39 cellular contexts compared by ENCODE assay signal in the genomic region with DNA sequence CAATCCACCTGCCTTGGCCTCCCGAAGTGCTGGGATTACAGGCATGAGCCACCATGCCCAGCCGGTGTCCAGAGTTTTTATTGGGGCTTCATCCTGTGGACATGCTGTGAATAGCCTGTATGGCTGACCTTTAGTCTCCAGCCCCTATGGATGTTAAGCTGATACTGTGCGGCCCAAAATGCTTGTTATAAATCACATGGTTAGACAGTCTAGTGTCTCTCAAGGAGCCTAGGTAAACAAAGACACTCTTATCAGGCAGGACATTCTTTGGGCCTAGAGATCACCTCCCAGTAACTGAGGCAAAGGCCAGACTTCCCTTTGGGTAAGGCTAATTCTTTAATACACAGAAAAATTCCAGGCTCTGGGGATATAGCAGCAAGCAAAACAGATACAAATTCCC. TPM values are rescaled to one million over a fixed set of nuclear protein-coding genes. Genes with fewer than 3 reads are reported as not detected.
"Had no signal": no experiment of that assay in that cellular context is flagged by ENCODE, and none has a peak within 500 bp of the region (broad histone marks: within the 10 kb centered on the region; RNA-seq: fewer than 3 reads in every experiment).

No MANE protein-coding gene starts in this region.

- H3K27ac ChIP-seq: adrenal gland, ascending aorta, body of pancreas, brain microvascular endothelial cell, breast epithelium, cardiac muscle cell had no signal

- ATAC-seq: activated naive CD8-positive, alpha-beta T cell treated with anti-CD3 and anti-CD28 coated beads, Interleukin-2, amount 50 U/mL, for 24 hours; activated T-cell treated with anti-CD3 and anti-CD28 coated beads, Interleukin-2, amount 50 U/mL, for 4 hours; activated T-cell treated with anti-CD3 and anti-CD28 coated beads, Interleukin-2, amount 50 U/mL, for 72 hours; activated T-helper 17 cell treated with anti-CD3 and anti-CD28 coated beads, Interleukin-2, amount 50 U/mL, for 72 hours; body of pancreas had no signal

- H3K9me3 ChIP-seq: adrenal gland, ascending aorta, body of pancreas, breast epithelium had no signal

- H3K36me3 ChIP-seq: adrenal gland, ascending aorta, brain microvascular endothelial cell, breast epithelium, cardiac muscle cell had no signal

- H3K9me3 Mint-ChIP-seq: activated naive CD4-positive, alpha-beta T cell treated with anti-CD3 and anti-CD28 coated beads for 36 hours; activated naive CD4-positive, alpha-beta T cell treated with anti-CD3 and anti-CD28 coated beads, Interleukin-2, amount 10 ng/mL, durations not matched to agents 7 days and 5 days; activated naive CD8-positive, alpha-beta T cell treated with anti-CD3 and anti-CD28 coated beads for 36 hours; activated naive CD8-positive, alpha-beta T cell treated with anti-CD3 and anti-CD28 coated beads, Interleukin-2, amount 10 ng/mL, durations not matched to agents 7 days and 5 days; activated naive CD8-positive, alpha-beta T cell treated with anti-CD3 and anti-CD28 coated beads, Interleukin-2, amount 50 U/mL, for 24 hours; activated T-cell treated with anti-CD3 and anti-CD28 coated beads, Interleukin-2, amount 50 U/mL, for 24 hours; activated T-cell treated with anti-CD3 and anti-CD28 coated beads, Interleukin-2, amount 50 U/mL, for 4 hours; activated T-cell treated with anti-CD3 and anti-CD28 coated beads, Interleukin-2, amount 50 U/mL, for 72 hours; activated T-helper 1 cell treated with anti-CD3 and anti-CD28 coated beads, Interleukin-12 subunit alpha, Interleukin-12 subunit beta, Interleukin-2, Interleukin-4 antibody, amounts not matched to agents 30 ng/mL and 10 ng/mL and 1 ng/mL, durations not matched to agents 14 hours and 24 hours and 36 hours; activated T-helper 17 cell treated with anti-CD3 and anti-CD28 coated beads, Interleukin-2, amount 50 U/mL, for 72 hours; activated T-helper 2 cell treated with anti-CD3 and anti-CD28 coated beads, Interferon-gamma antibody, Interleukin-2, Interleukin-4, amounts not matched to agents 10 μg/mL and 5 μg/mL and 100 μg/mL, durations not matched to agents 14 hours and 24 hours and 36 hours; central memory CD8-positive, alpha-beta T cell had no signal

- H3K27me3 ChIP-seq: adrenal gland, ascending aorta, body of pancreas, brain microvascular endothelial cell, breast epithelium had no signal

- H3K4me1 ChIP-seq: adrenal gland, ascending aorta, breast epithelium had no signal

- H3K27ac Mint-ChIP-seq: activated naive CD4-positive, alpha-beta T cell treated with anti-CD3 and anti-CD28 coated beads for 36 hours; activated naive CD4-positive, alpha-beta T cell treated with anti-CD3 and anti-CD28 coated beads, Interleukin-2, amount 10 ng/mL, durations not matched to agents 7 days and 5 days; activated naive CD4-positive, alpha-beta T cell treated with anti-CD3 and anti-CD28 coated beads, Interleukin-2, amount 50 U/mL, for 24 hours; activated naive CD8-positive, alpha-beta T cell; activated naive CD8-positive, alpha-beta T cell treated with anti-CD3 and anti-CD28 coated beads for 36 hours; activated naive CD8-positive, alpha-beta T cell treated with anti-CD3 and anti-CD28 coated beads, Interleukin-2, amount 10 ng/mL, durations not matched to agents 7 days and 5 days; activated naive CD8-positive, alpha-beta T cell treated with anti-CD3 and anti-CD28 coated beads, Interleukin-2, amount 50 U/mL, for 24 hours; activated T-cell treated with anti-CD3 and anti-CD28 coated beads, Interleukin-2, amount 50 U/mL, for 24 hours; activated T-cell treated with anti-CD3 and anti-CD28 coated beads, Interleukin-2, amount 50 U/mL, for 72 hours; activated T-helper 1 cell treated with anti-CD3 and anti-CD28 coated beads, Interleukin-12 subunit alpha, Interleukin-12 subunit beta, Interleukin-2, Interleukin-4 antibody, amounts not matched to agents 30 ng/mL and 10 ng/mL and 1 ng/mL, durations not matched to agents 14 hours and 24 hours and 36 hours; activated T-helper 17 cell treated with anti-CD3 and anti-CD28 coated beads, Interleukin-2, amount 50 U/mL, for 72 hours; activated T-helper 2 cell treated with anti-CD3 and anti-CD28 coated beads, Interferon-gamma antibody, Interleukin-2, Interleukin-4, amounts not matched to agents 10 μg/mL and 5 μg/mL and 100 μg/mL, durations not matched to agents 14 hours and 24 hours and 36 hours; brain had no signal

- DNase-seq: activated effector memory CD4-positive, alpha-beta T cell treated with anti-CD3 and anti-CD28 coated beads, Interleukin-2, amount 50 U/mL, for 16 hours; activated effector memory CD4-positive, alpha-beta T cell treated with Interleukin-2 at 50 U/mL for 16 hours; activated gamma-delta T cell; activated gamma-delta T cell treated with Interleukin-2 at 50 U/mL for 16 hours; activated naive CD4-positive, alpha-beta T cell; activated naive CD4-positive, alpha-beta T cell treated with anti-CD3 and anti-CD28 coated beads for 36 hours; activated naive CD4-positive, alpha-beta T cell treated with anti-CD3 and anti-CD28 coated beads, Interleukin-2, amount 10 ng/mL, durations not matched to agents 7 days and 5 days; activated naive CD4-positive, alpha-beta T cell treated with anti-CD3 and anti-CD28 coated beads, Interleukin-2, amount 50 U/mL, for 16 hours; activated naive CD4-positive, alpha-beta T cell treated with Interleukin-2 at 50 U/mL for 16 hours; activated naive CD8-positive, alpha-beta T cell treated with anti-CD3 and anti-CD28 coated beads for 36 hours; activated naive CD8-positive, alpha-beta T cell treated with anti-CD3 and anti-CD28 coated beads, Interleukin-2, amount 10 ng/mL, durations not matched to agents 7 days and 5 days; activated naive CD8-positive, alpha-beta T cell treated with anti-CD3 and anti-CD28 coated beads, Interleukin-2, amount 50 U/mL, for 24 hours; activated T-cell treated with anti-CD3 and anti-CD28 coated beads for 4 hours; activated T-cell treated with anti-CD3 and anti-CD28 coated beads, Interleukin-2, amount 50 U/mL, for 1 hour; activated T-cell treated with anti-CD3 and anti-CD28 coated beads, Interleukin-2, amount 50 U/mL, for 24 hours; activated T-cell treated with anti-CD3 and anti-CD28 coated beads, Interleukin-2, amount 50 U/mL, for 4 hours; activated T-cell treated with anti-CD3 and anti-CD28 coated beads, Interleukin-2, amount 50 U/mL, for 48 hours; activated T-cell treated with anti-CD3 and anti-CD28 coated beads, Interleukin-2, amount 50 U/mL, for 72 hours; adrenal gland; amniotic stem cell; amygdala; anterior cingulate cortex; aorta; body of pancreas; brain microvascular endothelial cell; central memory CD4-positive, alpha-beta T cell had no signal

- H3K36me3 Mint-ChIP-seq: activated naive CD4-positive, alpha-beta T cell treated with anti-CD3 and anti-CD28 coated beads, Interleukin-2, amount 10 ng/mL, durations not matched to agents 7 days and 5 days; activated naive CD4-positive, alpha-beta T cell treated with anti-CD3 and anti-CD28 coated beads, Interleukin-2, amount 50 U/mL, for 24 hours; activated naive CD8-positive, alpha-beta T cell; activated naive CD8-positive, alpha-beta T cell treated with anti-CD3 and anti-CD28 coated beads for 36 hours; activated naive CD8-positive, alpha-beta T cell treated with anti-CD3 and anti-CD28 coated beads, Interleukin-2, amount 10 ng/mL, durations not matched to agents 7 days and 5 days; brain had no signal

- H3K4me3 ChIP-seq: adrenal gland, ascending aorta, body of pancreas, breast epithelium, cardiac muscle cell had no signal

- FAIRE-seq: astrocyte had no signal

RNA-seq across cellular contexts. Expression of gene SLC46A2, which starts 22.0 kb away (rescaled TPM):
- total RNA-seq: activated naive CD4-positive, alpha-beta T cell treated with anti-CD3 and anti-CD28 coated beads for 36 hours; activated naive CD8-positive, alpha-beta T cell treated with anti-CD3 and anti-CD28 coated beads for 36 hours; activated naive CD8-positive, alpha-beta T cell treated with anti-CD3 and anti-CD28 coated beads, Interleukin-2, amount 10 ng/mL, durations not matched to agents 7 days and 5 days; activated T-cell treated with anti-CD3 and anti-CD28 coated beads, Interleukin-2, amount 50 U/mL, for 4 hours; activated T-cell treated with anti-CD3 and anti-CD28 coated beads, Interleukin-2, amount 50 U/mL, for 72 hours; activated T-helper 1 cell treated with anti-CD3 and anti-CD28 coated beads, Interleukin-12 subunit alpha, Interleukin-12 subunit beta, Interleukin-2, Interleukin-4 antibody, amounts not matched to agents 30 ng/mL and 10 ng/mL and 1 ng/mL, durations not matched to agents 14 hours and 24 hours and 36 hours; activated T-helper 17 cell treated with anti-CD3 and anti-CD28 coated beads, Interleukin-2, amount 50 U/mL, for 72 hours; activated T-helper 2 cell treated with anti-CD3 and anti-CD28 coated beads, Interferon-gamma antibody, Interleukin-2, Interleukin-4, amounts not matched to agents 10 μg/mL and 5 μg/mL and 100 μg/mL, durations not matched to agents 14 hours and 24 hours and 36 hours; ascending aorta; astrocyte; bronchial epithelial cell; cardiac muscle cell; chondrocyte had no signal
- polyA plus RNA-seq: aorta, cardiac muscle cell had no signal
